ENCODE assay signal across 1 cellular context in the genomic region with DNA sequence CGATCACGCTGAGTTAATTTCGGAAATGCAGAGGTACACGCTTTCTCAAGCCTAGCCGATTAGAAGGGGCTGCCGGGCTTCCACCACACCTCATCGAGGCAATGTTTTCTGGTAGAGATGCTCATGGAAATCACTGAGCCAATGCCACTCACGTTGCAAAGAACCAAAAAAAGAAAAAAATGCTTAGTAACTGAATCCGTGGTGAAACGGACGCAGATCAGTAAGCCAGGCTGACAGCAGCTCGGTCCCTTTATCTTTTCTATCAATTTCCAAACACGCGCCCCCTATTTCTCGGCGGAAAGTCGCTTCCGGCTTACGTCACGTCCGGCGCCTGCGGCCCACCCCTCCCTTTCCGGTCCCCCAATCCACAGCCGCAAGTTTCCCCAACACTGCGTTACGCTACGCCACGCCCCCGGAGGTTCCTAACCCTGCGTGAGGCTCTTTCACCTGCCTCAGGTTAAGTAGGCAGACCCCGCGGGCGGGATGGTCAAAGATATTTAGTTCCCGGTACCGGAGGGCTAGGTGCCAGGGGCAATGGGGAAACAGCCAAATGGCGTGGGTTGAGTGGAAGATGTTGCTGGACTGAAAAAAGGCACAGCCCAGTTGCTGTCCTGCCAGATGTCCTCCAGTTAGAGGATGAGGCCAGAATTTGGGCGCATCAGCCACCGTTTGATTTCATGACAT.
TF ChIP-seq lines count a peak whose summit lies in the region.

A gene with protein sequence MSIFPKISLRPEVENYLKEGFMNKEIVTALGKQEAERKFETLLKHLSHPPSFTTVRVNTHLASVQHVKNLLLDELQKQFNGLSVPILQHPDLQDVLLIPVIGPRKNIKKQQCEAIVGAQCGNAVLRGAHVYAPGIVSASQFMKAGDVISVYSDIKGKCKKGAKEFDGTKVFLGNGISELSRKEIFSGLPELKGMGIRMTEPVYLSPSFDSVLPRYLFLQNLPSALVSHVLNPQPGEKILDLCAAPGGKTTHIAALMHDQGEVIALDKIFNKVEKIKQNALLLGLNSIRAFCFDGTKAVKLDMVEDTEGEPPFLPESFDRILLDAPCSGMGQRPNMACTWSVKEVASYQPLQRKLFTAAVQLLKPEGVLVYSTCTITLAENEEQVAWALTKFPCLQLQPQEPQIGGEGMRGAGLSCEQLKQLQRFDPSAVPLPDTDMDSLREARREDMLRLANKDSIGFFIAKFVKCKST (minus strand): TSS at position 264 of the 684 bp plus-strand sequence. CDS start 384 bp downstream, outside the sequence.

TF ChIP-seq in HepG2, 621 proteins besides CTCF, POLR2A, EP300 and RAD21 (continued from another document and continues in another):
- TF ChIP-seq STAG1 (CRISPR knock-in tag; IDR thresholded peaks at IDR 0.05) (no peak), ZBTB42 (CRISPR knock-in tag; IDR thresholded peaks at IDR 0.05) (no peak), ZNF768 (CRISPR knock-in tag; IDR thresholded peaks at IDR 0.05) (no peak), NFKBIZ (CRISPR knock-in tag; IDR thresholded peaks at IDR 0.05) (peak; percentile 24; the same call in 1 of the 2 replicates), HHEX (CRISPR knock-in tag; IDR thresholded peaks at IDR 0.05) (no peak), ZNF570 (CRISPR knock-in tag; IDR thresholded peaks at IDR 0.05; ENCODE audit: borderline replicate concordance) (no peak), POLR2AphosphoS5 (IDR thresholded peaks at IDR 0.05; ENCODE audit: low read depth, low read length) (peak; percentile 88), ZNF343 (CRISPR knock-in tag; IDR thresholded peaks at IDR 0.05) (no peak), KLF15 (CRISPR knock-in tag; IDR thresholded peaks at IDR 0.05; ENCODE audit: borderline replicate concordance) (no peak), ASH2L (IDR thresholded peaks at IDR 0.05; ENCODE audit: insufficient read length, low read depth, low read length) (peak; percentile 95), NR2C2 (CRISPR knock-in tag; IDR thresholded peaks at IDR 0.05; ENCODE audit: borderline replicate concordance) (peak; percentile 52), ZNF441 (CRISPR knock-in tag; IDR thresholded peaks at IDR 0.05; ENCODE audit: borderline replicate concordance) (peak; percentile 17; the same call in 1 of the 2 replicates), KLF6 (CRISPR knock-in tag; IDR thresholded peaks at IDR 0.05) (0 out of 2 replicates have a peak, but pooled peaks have one; percentile 62), MTA3 (CRISPR knock-in tag; IDR thresholded peaks at IDR 0.05) (no peak), KAT7 (CRISPR knock-in tag; IDR thresholded peaks at IDR 0.05; ENCODE audit: borderline replicate concordance) (peak; percentile 35; the same call in 1 of the 2 replicates), ZNF331 (CRISPR knock-in tag; IDR thresholded peaks at IDR 0.05) (0 out of 2 replicates have a peak, but pooled peaks have one; percentile 16), ZNF598 (CRISPR knock-in tag; IDR thresholded peaks at IDR 0.05; ENCODE audit: borderline replicate concordance) (peak; percentile 83), ZNF629 (CRISPR knock-in tag; conservative IDR thresholded peaks at IDR 0.05) (no peak), NR3C1 (CRISPR knock-in tag; IDR thresholded peaks at IDR 0.05) (no peak), ZNF292 (CRISPR knock-in tag; IDR thresholded peaks at IDR 0.05; ENCODE audit: borderline replicate concordance, low read depth) (peak; percentile 76; the same call in 1 of the 2 replicates), SAP130 (CRISPR knock-in tag; IDR thresholded peaks at IDR 0.05; ENCODE audit: low read depth) (peak; percentile 99), KAT8 (CRISPR knock-in tag; IDR thresholded peaks at IDR 0.05) (peak; percentile 94), NFYC (CRISPR knock-in tag; IDR thresholded peaks at IDR 0.05) (no peak; the same call in 1 of the 2 replicates)
- TF ChIP-seq, protein P1, sequence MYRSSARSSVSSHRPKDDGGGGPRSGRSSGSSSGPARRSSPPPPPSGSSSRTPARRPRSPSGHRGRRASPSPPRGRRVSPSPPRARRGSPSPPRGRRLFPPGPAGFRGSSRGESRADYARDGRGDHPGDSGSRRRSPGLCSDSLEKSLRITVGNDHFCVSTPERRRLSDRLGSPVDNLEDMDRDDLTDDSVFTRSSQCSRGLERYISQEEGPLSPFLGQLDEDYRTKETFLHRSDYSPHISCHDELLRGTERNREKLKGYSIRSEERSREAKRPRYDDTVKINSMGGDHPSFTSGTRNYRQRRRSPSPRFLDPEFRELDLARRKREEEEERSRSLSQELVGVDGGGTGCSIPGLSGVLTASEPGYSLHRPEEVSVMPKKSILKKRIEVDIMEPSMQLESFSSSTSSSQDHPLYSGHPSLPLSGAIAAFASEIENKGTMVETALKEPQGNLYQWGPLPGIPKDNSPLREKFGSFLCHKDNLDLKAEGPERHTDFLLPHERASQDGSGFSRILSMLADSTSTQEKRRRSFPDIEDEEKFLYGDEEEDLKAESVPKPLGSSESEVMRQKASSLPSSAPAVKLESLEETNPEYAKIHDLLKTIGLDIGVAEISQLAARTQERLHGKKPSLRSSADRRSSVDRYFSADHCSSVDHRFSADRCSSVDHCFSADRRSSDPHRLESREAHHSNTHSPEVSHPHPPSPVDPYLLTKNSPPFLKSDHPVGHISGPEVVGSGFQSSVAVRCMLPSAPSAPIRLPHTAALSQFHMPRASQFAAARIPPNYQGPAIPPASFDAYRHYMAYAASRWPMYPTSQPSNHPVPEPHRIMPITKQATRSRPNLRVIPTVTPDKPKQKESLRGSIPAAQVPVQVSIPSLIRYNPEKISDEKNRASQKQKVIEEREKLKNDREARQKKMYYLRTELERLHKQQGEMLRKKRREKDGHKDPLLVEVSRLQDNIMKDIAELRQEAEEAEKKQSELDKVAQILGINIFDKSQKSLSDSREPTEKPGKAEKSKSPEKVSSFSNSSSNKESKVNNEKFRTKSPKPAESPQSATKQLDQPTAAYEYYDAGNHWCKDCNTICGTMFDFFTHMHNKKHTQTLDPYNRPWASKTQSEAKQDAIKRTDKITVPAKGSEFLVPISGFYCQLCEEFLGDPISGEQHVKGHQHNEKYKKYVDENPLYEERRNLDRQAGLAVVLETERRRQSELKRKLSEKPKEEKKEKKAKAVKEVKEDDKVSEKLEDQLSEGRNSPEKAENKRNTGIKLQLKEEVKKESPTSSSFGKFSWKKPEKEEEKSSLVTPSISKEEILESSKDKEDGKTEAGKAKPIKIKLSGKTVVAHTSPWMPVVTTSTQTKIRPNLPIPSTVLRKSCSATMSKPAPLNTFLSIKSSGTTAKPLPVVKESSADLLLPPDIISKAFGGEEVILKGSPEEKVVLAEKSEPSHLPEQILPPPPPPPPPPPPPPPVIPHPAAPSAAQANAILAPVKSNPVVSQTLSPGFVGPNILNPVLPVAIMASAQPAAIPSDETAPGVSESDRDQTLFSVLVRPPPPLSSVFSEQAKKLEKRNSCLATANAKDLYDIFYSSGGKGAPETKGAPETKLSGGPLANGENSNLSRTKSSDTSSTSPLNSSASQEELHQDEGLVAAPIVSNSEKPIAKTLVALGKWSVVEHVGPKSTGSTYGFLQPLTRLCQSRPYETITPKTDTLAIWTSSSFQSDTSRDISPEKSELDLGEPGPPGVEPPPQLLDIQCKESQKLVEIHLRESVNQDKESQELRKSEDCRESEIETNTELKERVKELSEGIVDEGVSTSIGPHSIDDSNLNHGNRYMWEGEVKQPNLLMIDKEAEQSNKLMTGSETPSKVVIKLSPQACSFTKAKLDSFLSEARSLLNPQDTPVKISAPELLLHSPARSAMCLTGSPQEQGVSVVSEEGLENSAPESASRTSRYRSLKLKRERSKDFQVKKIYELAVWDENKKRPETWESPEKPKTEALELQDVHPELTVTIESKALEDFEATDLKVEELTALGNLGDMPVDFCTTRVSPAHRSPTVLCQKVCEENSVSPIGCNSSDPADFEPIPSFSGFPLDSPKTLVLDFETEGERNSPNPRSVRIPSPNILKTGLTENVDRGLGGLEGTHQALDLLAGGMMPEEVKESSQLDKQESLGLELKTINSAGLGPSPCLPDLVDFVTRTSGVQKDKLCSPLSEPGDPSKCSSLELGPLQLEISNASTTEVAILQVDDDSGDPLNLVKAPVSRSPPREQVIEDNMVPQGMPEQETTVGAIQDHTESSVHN (CRISPR knock-in tag; IDR thresholded peaks at IDR 0.05) = no peak
- TF ChIP-seq, protein P2, sequence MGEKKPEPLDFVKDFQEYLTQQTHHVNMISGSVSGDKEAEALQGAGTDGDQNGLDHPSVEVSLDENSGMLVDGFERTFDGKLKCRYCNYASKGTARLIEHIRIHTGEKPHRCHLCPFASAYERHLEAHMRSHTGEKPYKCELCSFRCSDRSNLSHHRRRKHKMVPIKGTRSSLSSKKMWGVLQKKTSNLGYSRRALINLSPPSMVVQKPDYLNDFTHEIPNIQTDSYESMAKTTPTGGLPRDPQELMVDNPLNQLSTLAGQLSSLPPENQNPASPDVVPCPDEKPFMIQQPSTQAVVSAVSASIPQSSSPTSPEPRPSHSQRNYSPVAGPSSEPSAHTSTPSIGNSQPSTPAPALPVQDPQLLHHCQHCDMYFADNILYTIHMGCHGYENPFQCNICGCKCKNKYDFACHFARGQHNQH (CRISPR knock-in tag; IDR thresholded peaks at IDR 0.05) = peak; percentile 63; the same call in 1 of the 2 replicates
- TF ChIP-seq, protein P3, sequence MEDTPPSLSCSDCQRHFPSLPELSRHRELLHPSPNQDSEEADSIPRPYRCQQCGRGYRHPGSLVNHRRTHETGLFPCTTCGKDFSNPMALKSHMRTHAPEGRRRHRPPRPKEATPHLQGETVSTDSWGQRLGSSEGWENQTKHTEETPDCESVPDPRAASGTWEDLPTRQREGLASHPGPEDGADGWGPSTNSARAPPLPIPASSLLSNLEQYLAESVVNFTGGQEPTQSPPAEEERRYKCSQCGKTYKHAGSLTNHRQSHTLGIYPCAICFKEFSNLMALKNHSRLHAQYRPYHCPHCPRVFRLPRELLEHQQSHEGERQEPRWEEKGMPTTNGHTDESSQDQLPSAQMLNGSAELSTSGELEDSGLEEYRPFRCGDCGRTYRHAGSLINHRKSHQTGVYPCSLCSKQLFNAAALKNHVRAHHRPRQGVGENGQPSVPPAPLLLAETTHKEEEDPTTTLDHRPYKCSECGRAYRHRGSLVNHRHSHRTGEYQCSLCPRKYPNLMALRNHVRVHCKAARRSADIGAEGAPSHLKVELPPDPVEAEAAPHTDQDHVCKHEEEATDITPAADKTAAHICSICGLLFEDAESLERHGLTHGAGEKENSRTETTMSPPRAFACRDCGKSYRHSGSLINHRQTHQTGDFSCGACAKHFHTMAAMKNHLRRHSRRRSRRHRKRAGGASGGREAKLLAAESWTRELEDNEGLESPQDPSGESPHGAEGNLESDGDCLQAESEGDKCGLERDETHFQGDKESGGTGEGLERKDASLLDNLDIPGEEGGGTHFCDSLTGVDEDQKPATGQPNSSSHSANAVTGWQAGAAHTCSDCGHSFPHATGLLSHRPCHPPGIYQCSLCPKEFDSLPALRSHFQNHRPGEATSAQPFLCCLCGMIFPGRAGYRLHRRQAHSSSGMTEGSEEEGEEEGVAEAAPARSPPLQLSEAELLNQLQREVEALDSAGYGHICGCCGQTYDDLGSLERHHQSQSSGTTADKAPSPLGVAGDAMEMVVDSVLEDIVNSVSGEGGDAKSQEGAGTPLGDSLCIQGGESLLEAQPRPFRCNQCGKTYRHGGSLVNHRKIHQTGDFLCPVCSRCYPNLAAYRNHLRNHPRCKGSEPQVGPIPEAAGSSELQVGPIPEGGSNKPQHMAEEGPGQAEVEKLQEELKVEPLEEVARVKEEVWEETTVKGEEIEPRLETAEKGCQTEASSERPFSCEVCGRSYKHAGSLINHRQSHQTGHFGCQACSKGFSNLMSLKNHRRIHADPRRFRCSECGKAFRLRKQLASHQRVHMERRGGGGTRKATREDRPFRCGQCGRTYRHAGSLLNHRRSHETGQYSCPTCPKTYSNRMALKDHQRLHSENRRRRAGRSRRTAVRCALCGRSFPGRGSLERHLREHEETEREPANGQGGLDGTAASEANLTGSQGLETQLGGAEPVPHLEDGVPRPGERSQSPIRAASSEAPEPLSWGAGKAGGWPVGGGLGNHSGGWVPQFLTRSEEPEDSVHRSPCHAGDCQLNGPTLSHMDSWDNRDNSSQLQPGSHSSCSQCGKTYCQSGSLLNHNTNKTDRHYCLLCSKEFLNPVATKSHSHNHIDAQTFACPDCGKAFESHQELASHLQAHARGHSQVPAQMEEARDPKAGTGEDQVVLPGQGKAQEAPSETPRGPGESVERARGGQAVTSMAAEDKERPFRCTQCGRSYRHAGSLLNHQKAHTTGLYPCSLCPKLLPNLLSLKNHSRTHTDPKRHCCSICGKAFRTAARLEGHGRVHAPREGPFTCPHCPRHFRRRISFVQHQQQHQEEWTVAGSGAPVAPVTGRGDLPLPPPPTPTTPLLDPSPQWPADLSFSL (CRISPR knock-in tag; IDR thresholded peaks at IDR 0.05) = no peak
- TF ChIP-seq, protein P4, sequence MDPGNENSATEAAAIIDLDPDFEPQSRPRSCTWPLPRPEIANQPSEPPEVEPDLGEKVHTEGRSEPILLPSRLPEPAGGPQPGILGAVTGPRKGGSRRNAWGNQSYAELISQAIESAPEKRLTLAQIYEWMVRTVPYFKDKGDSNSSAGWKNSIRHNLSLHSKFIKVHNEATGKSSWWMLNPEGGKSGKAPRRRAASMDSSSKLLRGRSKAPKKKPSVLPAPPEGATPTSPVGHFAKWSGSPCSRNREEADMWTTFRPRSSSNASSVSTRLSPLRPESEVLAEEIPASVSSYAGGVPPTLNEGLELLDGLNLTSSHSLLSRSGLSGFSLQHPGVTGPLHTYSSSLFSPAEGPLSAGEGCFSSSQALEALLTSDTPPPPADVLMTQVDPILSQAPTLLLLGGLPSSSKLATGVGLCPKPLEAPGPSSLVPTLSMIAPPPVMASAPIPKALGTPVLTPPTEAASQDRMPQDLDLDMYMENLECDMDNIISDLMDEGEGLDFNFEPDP (CRISPR knock-in tag; conservative IDR thresholded peaks at IDR 0.05) = no peak
- TF ChIP-seq, protein P5, sequence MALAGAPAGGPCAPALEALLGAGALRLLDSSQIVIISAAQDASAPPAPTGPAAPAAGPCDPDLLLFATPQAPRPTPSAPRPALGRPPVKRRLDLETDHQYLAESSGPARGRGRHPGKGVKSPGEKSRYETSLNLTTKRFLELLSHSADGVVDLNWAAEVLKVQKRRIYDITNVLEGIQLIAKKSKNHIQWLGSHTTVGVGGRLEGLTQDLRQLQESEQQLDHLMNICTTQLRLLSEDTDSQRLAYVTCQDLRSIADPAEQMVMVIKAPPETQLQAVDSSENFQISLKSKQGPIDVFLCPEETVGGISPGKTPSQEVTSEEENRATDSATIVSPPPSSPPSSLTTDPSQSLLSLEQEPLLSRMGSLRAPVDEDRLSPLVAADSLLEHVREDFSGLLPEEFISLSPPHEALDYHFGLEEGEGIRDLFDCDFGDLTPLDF (CRISPR knock-in tag; IDR thresholded peaks at IDR 0.05) = no peak
- TF ChIP-seq, protein P6, sequence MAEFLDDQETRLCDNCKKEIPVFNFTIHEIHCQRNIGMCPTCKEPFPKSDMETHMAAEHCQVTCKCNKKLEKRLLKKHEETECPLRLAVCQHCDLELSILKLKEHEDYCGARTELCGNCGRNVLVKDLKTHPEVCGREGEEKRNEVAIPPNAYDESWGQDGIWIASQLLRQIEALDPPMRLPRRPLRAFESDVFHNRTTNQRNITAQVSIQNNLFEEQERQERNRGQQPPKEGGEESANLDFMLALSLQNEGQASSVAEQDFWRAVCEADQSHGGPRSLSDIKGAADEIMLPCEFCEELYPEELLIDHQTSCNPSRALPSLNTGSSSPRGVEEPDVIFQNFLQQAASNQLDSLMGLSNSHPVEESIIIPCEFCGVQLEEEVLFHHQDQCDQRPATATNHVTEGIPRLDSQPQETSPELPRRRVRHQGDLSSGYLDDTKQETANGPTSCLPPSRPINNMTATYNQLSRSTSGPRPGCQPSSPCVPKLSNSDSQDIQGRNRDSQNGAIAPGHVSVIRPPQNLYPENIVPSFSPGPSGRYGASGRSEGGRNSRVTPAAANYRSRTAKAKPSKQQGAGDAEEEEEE (CRISPR knock-in tag; IDR thresholded peaks at IDR 0.05; ENCODE audit: borderline replicate concordance) = no peak
